2 cellular contexts compared by ENCODE assay signal in the genomic region with DNA sequence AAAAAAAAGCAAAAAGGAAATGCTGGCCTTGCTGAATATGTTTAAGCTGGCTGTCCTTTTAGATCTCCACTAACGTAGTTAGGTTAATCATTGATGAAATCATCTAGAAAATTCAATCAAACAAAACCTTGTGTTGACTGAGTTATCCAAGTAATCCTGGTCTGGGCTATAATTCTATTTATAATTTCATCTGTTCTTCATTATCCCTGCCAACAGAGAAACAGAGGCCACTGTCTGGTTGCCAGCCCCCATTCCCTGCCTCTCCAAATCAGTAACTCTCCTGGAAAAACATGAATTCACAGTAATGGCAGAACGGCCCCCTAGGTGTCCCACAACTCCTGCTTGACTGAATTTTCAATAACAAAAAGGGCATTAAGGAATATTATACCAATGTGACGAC.
TF ChIP-seq lines count a peak whose summit lies in the region.

No MANE protein-coding gene starts in this region.

TF ChIP-seq in H1, 55 proteins besides CTCF, POLR2A, EP300 and RAD21:
- TF ChIP-seq FOSL1 (IDR thresholded peaks at IDR 0.05; ENCODE audit: insufficient read depth, low read depth, low read length): no peak
- no peak for TF ChIP-seq CTBP2 (IDR thresholded peaks at IDR 0.05; ENCODE audit: borderline replicate concordance, insufficient read depth, insufficient read length, low read length)
- no peak for TF ChIP-seq EGR1 (IDR thresholded peaks at IDR 0.05; ENCODE audit: borderline replicate concordance, low read depth, low read length)
- TF ChIP-seq CEBPB (IDR thresholded peaks at IDR 0.05; ENCODE audit: low read depth, low read length): no peak
- TF ChIP-seq SIX5 (IDR thresholded peaks at IDR 0.05; ENCODE audit: low read depth, low read length): no peak
- TF ChIP-seq POLR2AphosphoS5 (IDR thresholded peaks at IDR 0.05; ENCODE audit: low read depth, low read length): no peak
- TF ChIP-seq NANOG (IDR thresholded peaks at IDR 0.05; ENCODE audit: insufficient read depth, low read depth, low read length, poor library complexity, severe bottlenecking): no peak
- no peak for TF ChIP-seq SP1 (IDR thresholded peaks at IDR 0.05; ENCODE audit: low read depth, low read length)
- no peak for TF ChIP-seq TCF12 (IDR thresholded peaks at IDR 0.05; ENCODE audit: low read depth, low read length)
- TF ChIP-seq, protein P1, sequence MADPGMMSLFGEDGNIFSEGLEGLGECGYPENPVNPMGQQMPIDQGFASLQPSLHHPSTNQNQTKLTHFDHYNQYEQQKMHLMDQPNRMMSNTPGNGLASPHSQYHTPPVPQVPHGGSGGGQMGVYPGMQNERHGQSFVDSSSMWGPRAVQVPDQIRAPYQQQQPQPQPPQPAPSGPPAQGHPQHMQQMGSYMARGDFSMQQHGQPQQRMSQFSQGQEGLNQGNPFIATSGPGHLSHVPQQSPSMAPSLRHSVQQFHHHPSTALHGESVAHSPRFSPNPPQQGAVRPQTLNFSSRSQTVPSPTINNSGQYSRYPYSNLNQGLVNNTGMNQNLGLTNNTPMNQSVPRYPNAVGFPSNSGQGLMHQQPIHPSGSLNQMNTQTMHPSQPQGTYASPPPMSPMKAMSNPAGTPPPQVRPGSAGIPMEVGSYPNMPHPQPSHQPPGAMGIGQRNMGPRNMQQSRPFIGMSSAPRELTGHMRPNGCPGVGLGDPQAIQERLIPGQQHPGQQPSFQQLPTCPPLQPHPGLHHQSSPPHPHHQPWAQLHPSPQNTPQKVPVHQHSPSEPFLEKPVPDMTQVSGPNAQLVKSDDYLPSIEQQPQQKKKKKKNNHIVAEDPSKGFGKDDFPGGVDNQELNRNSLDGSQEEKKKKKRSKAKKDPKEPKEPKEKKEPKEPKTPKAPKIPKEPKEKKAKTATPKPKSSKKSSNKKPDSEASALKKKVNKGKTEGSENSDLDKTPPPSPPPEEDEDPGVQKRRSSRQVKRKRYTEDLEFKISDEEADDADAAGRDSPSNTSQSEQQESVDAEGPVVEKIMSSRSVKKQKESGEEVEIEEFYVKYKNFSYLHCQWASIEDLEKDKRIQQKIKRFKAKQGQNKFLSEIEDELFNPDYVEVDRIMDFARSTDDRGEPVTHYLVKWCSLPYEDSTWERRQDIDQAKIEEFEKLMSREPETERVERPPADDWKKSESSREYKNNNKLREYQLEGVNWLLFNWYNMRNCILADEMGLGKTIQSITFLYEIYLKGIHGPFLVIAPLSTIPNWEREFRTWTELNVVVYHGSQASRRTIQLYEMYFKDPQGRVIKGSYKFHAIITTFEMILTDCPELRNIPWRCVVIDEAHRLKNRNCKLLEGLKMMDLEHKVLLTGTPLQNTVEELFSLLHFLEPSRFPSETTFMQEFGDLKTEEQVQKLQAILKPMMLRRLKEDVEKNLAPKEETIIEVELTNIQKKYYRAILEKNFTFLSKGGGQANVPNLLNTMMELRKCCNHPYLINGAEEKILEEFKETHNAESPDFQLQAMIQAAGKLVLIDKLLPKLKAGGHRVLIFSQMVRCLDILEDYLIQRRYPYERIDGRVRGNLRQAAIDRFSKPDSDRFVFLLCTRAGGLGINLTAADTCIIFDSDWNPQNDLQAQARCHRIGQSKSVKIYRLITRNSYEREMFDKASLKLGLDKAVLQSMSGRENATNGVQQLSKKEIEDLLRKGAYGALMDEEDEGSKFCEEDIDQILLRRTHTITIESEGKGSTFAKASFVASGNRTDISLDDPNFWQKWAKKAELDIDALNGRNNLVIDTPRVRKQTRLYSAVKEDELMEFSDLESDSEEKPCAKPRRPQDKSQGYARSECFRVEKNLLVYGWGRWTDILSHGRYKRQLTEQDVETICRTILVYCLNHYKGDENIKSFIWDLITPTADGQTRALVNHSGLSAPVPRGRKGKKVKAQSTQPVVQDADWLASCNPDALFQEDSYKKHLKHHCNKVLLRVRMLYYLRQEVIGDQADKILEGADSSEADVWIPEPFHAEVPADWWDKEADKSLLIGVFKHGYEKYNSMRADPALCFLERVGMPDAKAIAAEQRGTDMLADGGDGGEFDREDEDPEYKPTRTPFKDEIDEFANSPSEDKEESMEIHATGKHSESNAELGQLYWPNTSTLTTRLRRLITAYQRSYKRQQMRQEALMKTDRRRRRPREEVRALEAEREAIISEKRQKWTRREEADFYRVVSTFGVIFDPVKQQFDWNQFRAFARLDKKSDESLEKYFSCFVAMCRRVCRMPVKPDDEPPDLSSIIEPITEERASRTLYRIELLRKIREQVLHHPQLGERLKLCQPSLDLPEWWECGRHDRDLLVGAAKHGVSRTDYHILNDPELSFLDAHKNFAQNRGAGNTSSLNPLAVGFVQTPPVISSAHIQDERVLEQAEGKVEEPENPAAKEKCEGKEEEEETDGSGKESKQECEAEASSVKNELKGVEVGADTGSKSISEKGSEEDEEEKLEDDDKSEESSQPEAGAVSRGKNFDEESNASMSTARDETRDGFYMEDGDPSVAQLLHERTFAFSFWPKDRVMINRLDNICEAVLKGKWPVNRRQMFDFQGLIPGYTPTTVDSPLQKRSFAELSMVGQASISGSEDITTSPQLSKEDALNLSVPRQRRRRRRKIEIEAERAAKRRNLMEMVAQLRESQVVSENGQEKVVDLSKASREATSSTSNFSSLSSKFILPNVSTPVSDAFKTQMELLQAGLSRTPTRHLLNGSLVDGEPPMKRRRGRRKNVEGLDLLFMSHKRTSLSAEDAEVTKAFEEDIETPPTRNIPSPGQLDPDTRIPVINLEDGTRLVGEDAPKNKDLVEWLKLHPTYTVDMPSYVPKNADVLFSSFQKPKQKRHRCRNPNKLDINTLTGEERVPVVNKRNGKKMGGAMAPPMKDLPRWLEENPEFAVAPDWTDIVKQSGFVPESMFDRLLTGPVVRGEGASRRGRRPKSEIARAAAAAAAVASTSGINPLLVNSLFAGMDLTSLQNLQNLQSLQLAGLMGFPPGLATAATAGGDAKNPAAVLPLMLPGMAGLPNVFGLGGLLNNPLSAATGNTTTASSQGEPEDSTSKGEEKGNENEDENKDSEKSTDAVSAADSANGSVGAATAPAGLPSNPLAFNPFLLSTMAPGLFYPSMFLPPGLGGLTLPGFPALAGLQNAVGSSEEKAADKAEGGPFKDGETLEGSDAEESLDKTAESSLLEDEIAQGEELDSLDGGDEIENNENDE (IDR thresholded peaks at IDR 0.05; ENCODE audit: insufficient replicate concordance, low read length): no peak
- TF ChIP-seq PHF8 (conservative IDR thresholded peaks at IDR 0.05; ENCODE audit: low read depth, low read length): no peak
- TF ChIP-seq TEAD4 (IDR thresholded peaks at IDR 0.05; ENCODE audit: low read depth, low read length): no peak
- TF ChIP-seq RNF2 (IDR thresholded peaks at IDR 0.05; ENCODE audit: borderline replicate concordance, low read depth, low read length, missing control alignments, poor library complexity, severe bottlenecking): no peak

TF ChIP-seq in GM12891, 5 proteins besides CTCF, POLR2A, EP300 and RAD21:
- TF ChIP-seq TAF1 (IDR thresholded peaks at IDR 0.05; ENCODE audit: low read depth, low read length) (no peak), SPI1 (IDR thresholded peaks at IDR 0.05; ENCODE audit: low read depth, low read length) (no peak), PAX5 (IDR thresholded peaks at IDR 0.05; ENCODE audit: insufficient read depth, low read length, severe bottlenecking) (no peak), POLR2AphosphoS5 (IDR thresholded peaks at IDR 0.05; ENCODE audit: low read depth, low read length) (no peak), POU2F2 (IDR thresholded peaks at IDR 0.05; ENCODE audit: low read depth, low read length) (no peak)
